In the genomic region with DNA sequence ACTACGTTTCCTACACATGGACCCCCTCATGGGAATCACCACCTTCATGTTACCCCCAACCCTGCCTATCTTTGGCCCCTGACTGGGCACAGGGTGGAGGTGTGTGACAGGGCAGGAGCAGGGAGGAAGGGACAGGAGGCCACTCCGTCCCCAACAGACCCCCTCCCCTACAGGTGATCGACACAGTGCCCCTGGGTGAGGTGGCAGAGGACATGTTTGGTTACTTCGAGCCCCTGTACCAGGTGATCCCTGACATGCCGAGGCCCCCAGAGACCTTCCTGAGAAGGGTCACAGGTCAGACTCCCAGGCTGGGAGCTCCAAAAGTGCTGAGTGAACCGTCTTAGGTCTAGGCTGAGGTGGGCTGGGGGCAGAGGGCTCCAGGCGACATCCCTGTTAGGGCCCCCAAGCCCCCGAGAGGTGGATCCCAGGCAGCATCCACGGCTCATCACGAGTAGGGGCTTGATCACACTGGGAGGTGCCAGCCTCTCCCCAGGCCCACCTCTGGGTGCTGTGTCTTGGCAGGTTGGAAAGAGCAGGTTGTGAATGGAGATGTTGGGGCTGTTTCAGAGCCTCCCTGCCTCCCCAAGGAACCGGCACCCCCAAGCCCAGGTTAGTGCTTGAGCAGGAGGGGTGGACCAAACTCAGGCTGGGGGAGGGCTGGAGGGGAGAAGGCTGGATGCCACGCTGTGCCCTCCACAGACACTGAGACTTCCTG, we compare ENCODE assay signal across 1 cellular context.
TF ChIP-seq lines count a peak whose summit lies in the region.

No MANE protein-coding gene starts in this region.

TF ChIP-seq in WTC11, 78 proteins besides CTCF, POLR2A, EP300 and RAD21 (continued from another document):
- TF ChIP-seq, protein P1, sequence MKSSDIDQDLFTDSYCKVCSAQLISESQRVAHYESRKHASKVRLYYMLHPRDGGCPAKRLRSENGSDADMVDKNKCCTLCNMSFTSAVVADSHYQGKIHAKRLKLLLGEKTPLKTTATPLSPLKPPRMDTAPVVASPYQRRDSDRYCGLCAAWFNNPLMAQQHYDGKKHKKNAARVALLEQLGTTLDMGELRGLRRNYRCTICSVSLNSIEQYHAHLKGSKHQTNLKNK (CRISPR knock-in tag; IDR thresholded peaks at IDR 0.05), result no peak
- no peak for TF ChIP-seq JUN (CRISPR knock-in tag; IDR thresholded peaks at IDR 0.05)
- TF ChIP-seq ZNF416 (CRISPR knock-in tag; IDR thresholded peaks at IDR 0.05), result no peak
- TF ChIP-seq, protein P2, sequence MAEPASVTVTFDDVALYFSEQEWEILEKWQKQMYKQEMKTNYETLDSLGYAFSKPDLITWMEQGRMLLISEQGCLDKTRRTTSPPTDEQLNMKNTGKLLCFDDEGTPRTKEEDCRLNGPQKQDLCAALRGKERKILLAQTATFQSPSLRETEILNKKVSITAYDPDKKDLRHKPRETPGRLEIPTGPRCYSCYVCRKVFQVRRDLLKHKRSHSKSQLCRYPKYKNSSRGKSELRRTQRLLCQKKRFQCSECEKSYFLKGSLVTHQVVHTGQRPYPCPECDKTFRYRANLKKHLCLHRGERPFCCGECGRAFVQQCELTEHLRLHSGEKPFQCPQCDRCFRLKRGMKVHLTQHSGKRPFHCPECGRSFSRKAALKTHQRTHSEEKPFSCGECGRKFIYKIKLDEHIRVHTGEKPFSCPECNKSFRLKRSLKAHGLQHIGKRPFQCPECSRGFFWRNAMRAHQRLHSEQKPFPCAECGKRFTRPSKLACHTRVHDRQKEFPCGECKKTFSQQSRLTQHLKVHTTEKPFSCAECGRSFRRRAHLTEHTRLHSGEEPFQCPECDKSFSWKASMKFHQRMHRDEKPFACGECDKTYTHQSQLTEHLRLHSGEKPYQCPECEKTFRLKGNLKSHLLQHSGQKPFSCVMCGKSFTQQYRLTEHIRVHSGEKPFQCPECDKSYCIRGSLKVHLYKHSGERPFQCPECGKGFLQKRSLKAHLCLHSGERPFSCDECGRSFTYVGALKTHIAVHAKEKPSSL (CRISPR knock-in tag; conservative IDR thresholded peaks at IDR 0.05), result no peak
- TF ChIP-seq ETV6 (CRISPR knock-in tag; IDR thresholded peaks at IDR 0.05), result no peak
- no peak for TF ChIP-seq ZNF396 (CRISPR knock-in tag; IDR thresholded peaks at IDR 0.05; ENCODE audit: borderline replicate concordance)
